Comparison of ENCODE assay signal across 1 cellular context in the genomic region with DNA sequence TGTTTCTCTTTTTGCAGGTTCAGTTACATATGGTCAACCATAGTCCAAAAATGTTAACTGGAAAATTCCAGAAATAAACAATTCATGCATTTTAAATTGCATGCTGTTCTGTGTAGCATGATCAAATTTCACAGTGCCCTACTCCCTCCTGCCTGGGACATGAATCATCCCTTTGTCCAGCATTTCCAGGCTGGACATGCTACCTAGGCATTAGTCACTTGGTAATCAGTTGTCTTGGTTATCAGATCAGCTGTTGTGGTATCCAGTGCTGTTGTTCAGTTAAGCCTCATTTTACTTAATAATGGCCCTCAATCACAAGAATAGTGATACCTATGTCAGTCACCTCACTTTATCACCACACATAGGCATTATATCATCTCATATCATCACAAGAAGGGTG.
TF ChIP-seq lines count a peak whose summit lies in the region.

No MANE protein-coding gene starts in this region.

TF ChIP-seq in HepG2, 621 proteins besides CTCF, POLR2A, EP300 and RAD21:
- TF ChIP-seq ZNF564 (CRISPR knock-in tag; IDR thresholded peaks at IDR 0.05) (no peak), FLYWCH1 (CRISPR knock-in tag; IDR thresholded peaks at IDR 0.05) (no peak), MTF1 (CRISPR knock-in tag; IDR thresholded peaks at IDR 0.05) (no peak), JUNB (CRISPR knock-in tag; IDR thresholded peaks at IDR 0.05; ENCODE audit: borderline replicate concordance) (no peak), ZBTB4 (CRISPR knock-in tag; IDR thresholded peaks at IDR 0.05; ENCODE audit: borderline replicate concordance) (no peak)
- TF ChIP-seq, protein P1, sequence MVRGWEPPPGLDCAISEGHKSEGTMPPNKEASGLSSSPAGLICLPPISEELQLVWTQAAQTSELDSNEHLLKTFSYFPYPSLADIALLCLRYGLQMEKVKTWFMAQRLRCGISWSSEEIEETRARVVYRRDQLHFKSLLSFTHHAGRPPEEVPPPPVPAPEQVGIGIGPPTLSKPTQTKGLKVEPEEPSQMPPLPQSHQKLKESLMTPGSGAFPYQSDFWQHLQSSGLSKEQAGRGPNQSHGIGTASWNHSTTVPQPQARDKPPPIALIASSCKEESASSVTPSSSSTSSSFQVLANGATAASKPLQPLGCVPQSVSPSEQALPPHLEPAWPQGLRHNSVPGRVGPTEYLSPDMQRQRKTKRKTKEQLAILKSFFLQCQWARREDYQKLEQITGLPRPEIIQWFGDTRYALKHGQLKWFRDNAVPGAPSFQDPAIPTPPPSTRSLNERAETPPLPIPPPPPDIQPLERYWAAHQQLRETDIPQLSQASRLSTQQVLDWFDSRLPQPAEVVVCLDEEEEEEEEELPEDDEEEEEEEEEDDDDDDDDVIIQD (CRISPR knock-in tag; IDR thresholded peaks at IDR 0.05; ENCODE audit: low read depth), result no peak
